Comparison of ENCODE assay signal across 8 cellular contexts in genomic region chr6:47476794-47477496, GRCh38. TPM values are rescaled to one million over a fixed set of nuclear protein-coding genes. Genes with fewer than 3 reads are reported as not detected.
A peak's percentile ranks its signal among the peaks of the same experiment; 100 is the strongest.
DNase-seq lines count a peak whose midpoint lies in the region; ATAC-seq and TF ChIP-seq lines count a peak whose summit lies in the region.

No MANE protein-coding gene starts in this region.

- H3K36me3 ChIP-seq in WERI-Rb-1 (peaks cover 11% of the 10 kb centered on the region), gastrocnemius medialis (no peaks in the 10 kb centered on the region)

- peak overlapping the region; percentile 86 for H3K4me3 ChIP-seq in WERI-Rb-1 (ENCODE audit: low read depth, low read length)
- peak overlapping the region; percentile 77 to 93 (median 84) for H3K4me3 ChIP-seq in gastrocnemius medialis

- H3K4me1 ChIP-seq in gastrocnemius medialis = peaks cover 19 to 29% of the 10 kb centered on the region in 2 donors

- intact Hi-C loops in gastrocnemius medialis (cut with DNase I; ENCODE audit: low total_unique reads) = no loop called here

- H3K9me3 ChIP-seq in WERI-Rb-1 (ENCODE audit: severe bottlenecking) (no peaks in the 10 kb centered on the region), gastrocnemius medialis (no peaks in the 10 kb centered on the region)

- H3K9me3 Mint-ChIP-seq in activated T-cell treated with anti-CD3 and anti-CD28 coated beads, Interleukin-2, amount 50 U/mL, for 4 hours = no peaks in the 10 kb centered on the region

- TF ChIP-seq POLR2A in gastrocnemius medialis (IDR thresholded peaks at IDR 0.05) = no peak

- in situ Hi-C loops in gastrocnemius medialis (cut with MboI; ENCODE audit: low sequenced_read_pairs in 4 of 4) = no loop called here

- peak overlapping the region; percentile 97 for H3K4me3 Mint-ChIP-seq in activated T-cell treated with anti-CD3 and anti-CD28 coated beads, Interleukin-2, amount 50 U/mL, for 4 hours

- no peak for TF ChIP-seq CTCF in WERI-Rb-1 (IDR thresholded peaks at IDR 0.05; ENCODE audit: low read depth, low read length)
- TF ChIP-seq CTCF in gastrocnemius medialis (IDR thresholded peaks at IDR 0.05 in 4 of 5, conservative IDR thresholded peaks at IDR 0.05 in 1 of 5) = no peak

- no peaks in the 10 kb centered on the region for H3K27me3 ChIP-seq in WERI-Rb-1 (ENCODE audit: insufficient read depth, low read depth, severe bottlenecking)
- no peaks in the 10 kb centered on the region for H3K27me3 ChIP-seq in gastrocnemius medialis

- H3K27ac ChIP-seq in WERI-Rb-1 (peak overlapping the region; percentile 98), gastrocnemius medialis (peak overlapping the region; percentile 89 to 96 (median 94))

- H3K27me3 Mint-ChIP-seq in activated T-cell treated with anti-CD3 and anti-CD28 coated beads, Interleukin-2, amount 50 U/mL, for 4 hours (ENCODE audit: low read depth) = no peaks in the 10 kb centered on the region

- DNase-seq in activated T-cell treated with anti-CD3 and anti-CD28 coated beads, Interleukin-2, amount 50 U/mL, for 4 hours = no peak
- DNase-seq in activated T-cell treated with anti-CD3 and anti-CD28 coated beads, Interleukin-2, amount 50 U/mL, for 48 hours = no peak
- no peak for DNase-seq in WERI-Rb-1
- DNase-seq in globus pallidus (ENCODE audit: low spot score) = peak; percentile 3
- DNase-seq in gastrocnemius medialis = no peak
- DNase-seq in NCI-H2196 treated with DMSO at 0.1 percent for 48 hours (lab: John Stamatoyannopoulos, UW; ENCODE audit: unreplicated experiment) = no peak
- no peak for DNase-seq in SW 1271 (lab: John Stamatoyannopoulos, UW)
- no peak for DNase-seq in T-helper 9 cell

- peaks cover 34% of the 10 kb centered on the region for H3K4me1 Mint-ChIP-seq in activated T-cell treated with anti-CD3 and anti-CD28 coated beads, Interleukin-2, amount 50 U/mL, for 4 hours (ENCODE audit: low read depth)

- no peak for ATAC-seq in activated T-cell treated with anti-CD3 and anti-CD28 coated beads, Interleukin-2, amount 50 U/mL, for 4 hours
- no peak for ATAC-seq in gastrocnemius medialis

- H3K36me3 Mint-ChIP-seq in activated T-cell treated with anti-CD3 and anti-CD28 coated beads, Interleukin-2, amount 50 U/mL, for 4 hours (ENCODE audit: insufficient read depth) = no peaks in the 10 kb centered on the region

RNA-seq across cellular contexts. Expression of gene CD2AP, which starts 0.6 kb away (rescaled TPM):
- total RNA-seq in activated T-cell treated with anti-CD3 and anti-CD28 coated beads, Interleukin-2, amount 50 U/mL, for 4 hours = 10 to 100 TPM; 25.9 to 31.3 (median 28.8) TPM
- 10 to 100 TPM in 1 of 4 donors, 1 to 10 TPM in 3; 6.9 to 14.1 (median 8.6) TPM for total RNA-seq in gastrocnemius medialis
